ENCODE assay signal across 12 cellular contexts in the genomic region with DNA sequence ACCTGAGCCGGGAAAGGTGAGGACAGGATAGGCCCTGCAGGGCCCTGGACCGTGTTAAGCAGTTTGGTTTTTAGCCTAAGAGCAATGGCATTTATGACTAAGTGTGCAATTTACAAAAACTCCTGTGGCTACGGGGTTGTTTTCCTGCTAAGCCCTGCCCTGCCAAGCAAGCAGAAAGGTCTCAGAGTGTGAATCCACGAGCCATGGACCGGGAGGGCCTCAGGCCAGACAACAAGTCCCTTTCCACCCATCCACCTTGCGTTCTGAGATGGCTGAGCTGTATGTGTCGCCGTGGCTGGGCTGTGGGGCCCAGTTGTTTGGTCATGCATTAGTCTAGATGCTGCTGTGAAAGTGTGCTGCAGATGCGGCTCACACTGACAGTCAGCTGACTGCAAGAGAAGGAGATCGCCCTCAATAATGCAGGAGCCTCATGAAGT. TPM values are rescaled to one million over a fixed set of nuclear protein-coding genes. Genes with fewer than 3 reads are reported as not detected.
DNase-seq lines count a peak whose midpoint lies in the region; ATAC-seq, FAIRE-seq and TF ChIP-seq lines count a peak whose summit lies in the region.
"Had no signal": no experiment of that assay in that cellular context is flagged by ENCODE, and none has a peak within 500 bp of the region (broad histone marks: within the 10 kb centered on the region; RNA-seq: fewer than 3 reads in every experiment).

No MANE protein-coding gene starts in this region.

- H3K27me3 Mint-ChIP-seq in activated T-cell treated with anti-CD3 and anti-CD28 coated beads, Interleukin-2, amount 50 U/mL, for 4 hours (ENCODE audit: low read depth): no peaks in the 10 kb centered on the region
- no peaks in the 10 kb centered on the region for H3K27me3 Mint-ChIP-seq in activated T-helper 17 cell treated with anti-CD3 and anti-CD28 coated beads, Interleukin-2, amount 50 U/mL, for 72 hours

- DNase-seq in activated T-cell treated with anti-CD3 and anti-CD28 coated beads, Interleukin-2, amount 50 U/mL, for 4 hours: no peak
- DNase-seq in activated T-cell treated with anti-CD3 and anti-CD28 coated beads, Interleukin-2, amount 50 U/mL, for 1 hour: no peak
- peak; percentile 59 for DNase-seq in fibroblast of villous mesenchyme (ENCODE audit: low read depth)
- no peak for DNase-seq in suprapubic skin (ENCODE audit: low spot score in 2 of 2)
- no peak for DNase-seq in stimulated activated CD4-positive, alpha-beta T cell treated with anti-CD3 and anti-CD28 coated beads, Interleukin-4, amount 100 ng/mL, for 1 hour
- no peak for DNase-seq in small intestine
- no peak for DNase-seq in RPMI8226
- DNase-seq: AML-193, dermis blood vessel endothelial cell, kidney, NCI-H1694 treated with DMSO at 0.1 percent for 48 hours had no signal

- peaks cover 58% of the 10 kb centered on the region for H3K4me1 ChIP-seq in suprapubic skin
- peaks cover 2% of the 10 kb centered on the region in 2 donors for H3K4me1 ChIP-seq in small intestine (ENCODE audit: control insufficient read depth in 2 of 2, insufficient read depth in 1 of 2, low read depth in 1 of 2, low read length in 1 of 2)

- WGBS in suprapubic skin: 50% methylated on average over 10 of the region's 10 CpGs
- 72 to 77% (median 73%) methylated on average over 10 of the region's 10 CpGs for WGBS in small intestine, 3 donors

- TF ChIP-seq CTCF in fibroblast of villous mesenchyme (IDR thresholded peaks at IDR 0.05; ENCODE audit: insufficient read depth, low read depth, low read length) (no peak), suprapubic skin (IDR thresholded peaks at IDR 0.05) (no peak)

- H3K36me3 Mint-ChIP-seq in activated T-cell treated with anti-CD3 and anti-CD28 coated beads, Interleukin-2, amount 50 U/mL, for 4 hours (ENCODE audit: insufficient read depth): peaks cover 3% of the 10 kb centered on the region
- peaks cover 46% of the 10 kb centered on the region for H3K36me3 Mint-ChIP-seq in activated T-helper 17 cell treated with anti-CD3 and anti-CD28 coated beads, Interleukin-2, amount 50 U/mL, for 72 hours (ENCODE audit: low read depth)

- FAIRE-seq in small intestine (lab: Jason Lieb, UNC): no peak
- FAIRE-seq: kidney had no signal

- H3K9me3 Mint-ChIP-seq in activated T-cell treated with anti-CD3 and anti-CD28 coated beads, Interleukin-2, amount 50 U/mL, for 4 hours: no peaks in the 10 kb centered on the region
- H3K9me3 Mint-ChIP-seq in activated T-helper 17 cell treated with anti-CD3 and anti-CD28 coated beads, Interleukin-2, amount 50 U/mL, for 72 hours: no peaks in the 10 kb centered on the region

- peaks cover 44% of the 10 kb centered on the region for H3K4me1 Mint-ChIP-seq in activated T-cell treated with anti-CD3 and anti-CD28 coated beads, Interleukin-2, amount 50 U/mL, for 4 hours (ENCODE audit: low read depth)
- H3K4me1 Mint-ChIP-seq in activated T-helper 17 cell treated with anti-CD3 and anti-CD28 coated beads, Interleukin-2, amount 50 U/mL, for 72 hours: peaks cover 28% of the 10 kb centered on the region

- no peak for TF ChIP-seq POLR2A in suprapubic skin (IDR thresholded peaks at IDR 0.05)

- no peaks in the 10 kb centered on the region for H3K27me3 ChIP-seq in suprapubic skin
- no peaks in the 10 kb centered on the region for H3K27me3 ChIP-seq in small intestine (ENCODE audit: control insufficient read depth in 2 of 2, insufficient read depth in 2 of 2, low read length in 2 of 2)

- no peak for TF ChIP-seq EP300 in suprapubic skin (IDR thresholded peaks at IDR 0.05)

- H3K36me3 ChIP-seq in suprapubic skin: no peaks in the 10 kb centered on the region
- H3K36me3 ChIP-seq in small intestine (ENCODE audit: control insufficient read depth in 2 of 2, insufficient read depth in 2 of 2, low read length in 2 of 2): no peaks in the 10 kb centered on the region

- peak overlapping the region; percentile 49 for H3K27ac Mint-ChIP-seq in activated T-helper 17 cell treated with anti-CD3 and anti-CD28 coated beads, Interleukin-2, amount 50 U/mL, for 72 hours

- H3K27ac ChIP-seq in suprapubic skin (peak overlapping the region; percentile 75), small intestine (ENCODE audit: low read depth in 1 of 2, low read length in 1 of 2) (no peak overlapping the region)

- H3K9me3 ChIP-seq in suprapubic skin (no peaks in the 10 kb centered on the region), small intestine (ENCODE audit: control insufficient read depth, low read depth) (no peaks in the 10 kb centered on the region)

- no peak for ATAC-seq in activated T-cell treated with anti-CD3 and anti-CD28 coated beads, Interleukin-2, amount 50 U/mL, for 4 hours
- ATAC-seq in activated T-helper 17 cell treated with anti-CD3 and anti-CD28 coated beads, Interleukin-2, amount 50 U/mL, for 72 hours (replicated peaks): peak; percentile 15

- H3K4me3 ChIP-seq in fibroblast of villous mesenchyme (ENCODE audit: low read depth, low read length): no peak overlapping the region
- H3K4me3 ChIP-seq in suprapubic skin: no peak overlapping the region
- H3K4me3 ChIP-seq in small intestine (ENCODE audit: low read depth in 1 of 2, low read length in 2 of 2): no peak overlapping the region

- H3K4me3 Mint-ChIP-seq in activated T-cell treated with anti-CD3 and anti-CD28 coated beads, Interleukin-2, amount 50 U/mL, for 4 hours: peak overlapping the region; percentile 41
- peak overlapping the region; percentile 95 for H3K4me3 Mint-ChIP-seq in activated T-helper 17 cell treated with anti-CD3 and anti-CD28 coated beads, Interleukin-2, amount 50 U/mL, for 72 hours

RNA-seq across cellular contexts. Expression of a gene that starts 33.9 kb away (rescaled TPM):
- total RNA-seq in activated T-cell treated with anti-CD3 and anti-CD28 coated beads, Interleukin-2, amount 50 U/mL, for 4 hours: 10 to 100 TPM; 13.1 to 17.7 (median 14.7) TPM
- 10 to 100 TPM; 20.1 to 29.8 TPM for total RNA-seq in activated T-helper 17 cell treated with anti-CD3 and anti-CD28 coated beads, Interleukin-2, amount 50 U/mL, for 72 hours
- total RNA-seq in fibroblast of villous mesenchyme (84.4 and 133 TPM in 2 replicates), suprapubic skin (10 to 100 TPM in 3 of 4 donors, 1 to 10 TPM in 1; 8.3 to 27.1 (median 11.1) TPM)
- 1 to 10 TPM; 2.2 to 9.6 (median 3.8) TPM for polyA plus RNA-seq in small intestine
